In the genomic region with DNA sequence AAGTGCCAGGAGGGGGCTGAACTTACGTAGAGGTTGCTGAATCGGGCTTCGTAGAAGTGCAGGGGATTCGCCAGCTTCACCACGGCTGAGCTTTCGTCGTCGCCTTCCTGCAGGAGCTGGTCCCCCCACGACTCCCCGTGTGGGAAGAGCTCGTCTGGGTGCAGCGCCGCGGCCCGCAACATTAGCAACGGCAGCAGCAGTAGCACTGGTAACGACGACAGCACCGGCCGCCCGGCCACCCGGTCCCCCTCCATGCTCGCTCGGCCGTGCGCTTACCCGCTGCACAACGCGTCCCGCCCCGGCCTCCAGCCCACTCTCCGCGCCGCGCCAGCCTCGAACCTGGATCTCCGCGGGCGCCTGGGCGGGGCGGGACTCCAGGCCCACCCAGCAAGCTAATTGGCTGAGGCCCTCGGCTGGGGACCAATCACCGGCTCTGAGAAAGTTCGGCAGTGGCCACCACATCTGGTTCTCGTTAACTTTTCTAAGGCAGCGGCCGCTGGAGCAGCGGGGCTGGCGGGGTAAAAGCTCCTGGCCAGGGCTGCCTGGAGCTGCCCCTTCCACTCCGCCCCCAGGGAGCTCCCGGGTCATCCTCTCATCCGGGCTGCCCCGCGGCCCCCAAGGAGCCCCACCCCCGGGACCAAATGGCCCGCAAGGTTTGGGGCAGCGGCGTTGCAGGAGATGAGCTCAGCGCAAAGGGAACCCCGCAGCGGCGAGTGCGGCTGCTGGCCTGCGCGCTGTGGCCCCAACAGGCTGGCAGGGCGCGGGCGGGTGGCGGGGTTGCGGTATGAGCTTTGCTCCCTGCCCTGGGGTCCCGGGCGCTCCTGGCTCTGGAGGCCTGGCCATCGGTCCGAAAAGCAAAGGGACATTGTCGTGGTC, we compare ENCODE assay signal across 1 cellular context.
TF ChIP-seq lines count a peak whose summit lies in the region.

A gene with protein sequence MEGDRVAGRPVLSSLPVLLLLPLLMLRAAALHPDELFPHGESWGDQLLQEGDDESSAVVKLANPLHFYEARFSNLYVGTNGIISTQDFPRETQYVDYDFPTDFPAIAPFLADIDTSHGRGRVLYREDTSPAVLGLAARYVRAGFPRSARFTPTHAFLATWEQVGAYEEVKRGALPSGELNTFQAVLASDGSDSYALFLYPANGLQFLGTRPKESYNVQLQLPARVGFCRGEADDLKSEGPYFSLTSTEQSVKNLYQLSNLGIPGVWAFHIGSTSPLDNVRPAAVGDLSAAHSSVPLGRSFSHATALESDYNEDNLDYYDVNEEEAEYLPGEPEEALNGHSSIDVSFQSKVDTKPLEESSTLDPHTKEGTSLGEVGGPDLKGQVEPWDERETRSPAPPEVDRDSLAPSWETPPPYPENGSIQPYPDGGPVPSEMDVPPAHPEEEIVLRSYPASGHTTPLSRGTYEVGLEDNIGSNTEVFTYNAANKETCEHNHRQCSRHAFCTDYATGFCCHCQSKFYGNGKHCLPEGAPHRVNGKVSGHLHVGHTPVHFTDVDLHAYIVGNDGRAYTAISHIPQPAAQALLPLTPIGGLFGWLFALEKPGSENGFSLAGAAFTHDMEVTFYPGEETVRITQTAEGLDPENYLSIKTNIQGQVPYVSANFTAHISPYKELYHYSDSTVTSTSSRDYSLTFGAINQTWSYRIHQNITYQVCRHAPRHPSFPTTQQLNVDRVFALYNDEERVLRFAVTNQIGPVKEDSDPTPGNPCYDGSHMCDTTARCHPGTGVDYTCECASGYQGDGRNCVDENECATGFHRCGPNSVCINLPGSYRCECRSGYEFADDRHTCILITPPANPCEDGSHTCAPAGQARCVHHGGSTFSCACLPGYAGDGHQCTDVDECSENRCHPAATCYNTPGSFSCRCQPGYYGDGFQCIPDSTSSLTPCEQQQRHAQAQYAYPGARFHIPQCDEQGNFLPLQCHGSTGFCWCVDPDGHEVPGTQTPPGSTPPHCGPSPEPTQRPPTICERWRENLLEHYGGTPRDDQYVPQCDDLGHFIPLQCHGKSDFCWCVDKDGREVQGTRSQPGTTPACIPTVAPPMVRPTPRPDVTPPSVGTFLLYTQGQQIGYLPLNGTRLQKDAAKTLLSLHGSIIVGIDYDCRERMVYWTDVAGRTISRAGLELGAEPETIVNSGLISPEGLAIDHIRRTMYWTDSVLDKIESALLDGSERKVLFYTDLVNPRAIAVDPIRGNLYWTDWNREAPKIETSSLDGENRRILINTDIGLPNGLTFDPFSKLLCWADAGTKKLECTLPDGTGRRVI (N-terminal part only) (minus strand): TSS at position 319 of the 876 bp plus-strand sequence. CDS start 65 bp downstream, at position 254.

TF ChIP-seq in HEK293, 187 proteins besides CTCF, POLR2A, EP300 and RAD21 (continued from another document and continues in another):
- TF ChIP-seq PRDM2 (tag by site-specific recombination; IDR thresholded peaks at IDR 0.05; ENCODE audit: borderline replicate concordance) (no peak), ZNF341 (tag by site-specific recombination; IDR thresholded peaks at IDR 0.05; ENCODE audit: low read depth) (peak; percentile 47), ZNF513 (tag by site-specific recombination; IDR thresholded peaks at IDR 0.05) (no peak), ZNF280D (tag by site-specific recombination; IDR thresholded peaks at IDR 0.05) (no peak), ZNF473 (tag by site-specific recombination; IDR thresholded peaks at IDR 0.05) (no peak), ZNF629 (tag by site-specific recombination; IDR thresholded peaks at IDR 0.05) (no peak), ZNF707 (tag by site-specific recombination; IDR thresholded peaks at IDR 0.05) (no peak), FEZF1 (tag by site-specific recombination; IDR thresholded peaks at IDR 0.05) (no peak), PRDM10 (tag by site-specific recombination; IDR thresholded peaks at IDR 0.05) (peak; percentile 77), GLIS1 (tag by site-specific recombination; IDR thresholded peaks at IDR 0.05) (peak; percentile 51), ZNF133 (tag by site-specific recombination; IDR thresholded peaks at IDR 0.05) (no peak), ZNF398 (tag by site-specific recombination; IDR thresholded peaks at IDR 0.05) (peak; percentile 48; the same call in 1 of the 2 replicates)
- TF ChIP-seq, protein P1, sequence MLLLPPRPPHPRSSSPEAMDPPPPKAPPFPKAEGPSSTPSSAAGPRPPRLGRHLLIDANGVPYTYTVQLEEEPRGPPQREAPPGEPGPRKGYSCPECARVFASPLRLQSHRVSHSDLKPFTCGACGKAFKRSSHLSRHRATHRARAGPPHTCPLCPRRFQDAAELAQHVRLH (tag by site-specific recombination; IDR thresholded peaks at IDR 0.05) = 0 out of 2 replicates have a peak, but pooled peaks have one; percentile 15
